Comparison of ENCODE assay signal across 8 cellular contexts in the genomic region with DNA sequence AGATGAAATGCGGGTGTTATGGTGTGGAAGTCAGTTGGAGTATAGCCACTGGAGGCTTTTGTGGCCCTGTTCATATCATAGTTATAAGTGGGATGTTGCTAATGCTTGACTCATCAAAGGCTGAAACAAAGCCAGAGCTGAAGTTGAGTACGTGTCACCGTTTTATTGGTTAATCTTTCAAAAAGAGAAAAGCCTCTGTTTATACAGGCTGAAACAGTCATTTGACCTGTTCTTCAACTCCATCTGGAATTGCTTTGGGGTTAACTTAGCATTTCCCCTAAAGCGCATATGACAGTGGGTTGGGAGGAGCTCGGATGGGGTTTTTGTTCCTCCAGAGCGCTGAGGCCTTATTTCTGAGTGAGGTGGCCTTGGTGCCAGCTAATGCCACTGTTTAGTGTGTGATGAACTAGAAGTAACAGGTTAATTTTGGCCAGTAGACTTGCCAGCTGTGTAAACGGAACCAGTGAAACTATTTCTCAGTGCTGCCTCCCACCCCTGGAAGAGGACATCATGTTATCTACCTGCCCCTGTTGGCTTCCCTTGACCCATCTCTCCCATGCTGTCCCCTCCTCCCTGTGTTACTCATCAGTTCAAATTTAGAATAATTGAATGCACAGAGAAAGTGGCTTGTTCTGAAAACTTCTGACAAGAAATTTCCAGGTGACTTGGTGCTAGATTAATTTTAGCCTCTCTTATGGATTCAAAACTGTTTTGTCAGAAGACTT.
DNase-seq lines count a peak whose midpoint lies in the region; ATAC-seq and TF ChIP-seq lines count a peak whose summit lies in the region.

No MANE protein-coding gene starts in this region.

- DNase-seq in DMS79 treated with DMSO at 0.1 percent for 48 hours (lab: John Stamatoyannopoulos, UW): peak; percentile 52
- peak; percentile 19 for DNase-seq in NCI-H146 (lab: John Stamatoyannopoulos, UW)
- DNase-seq in choroid plexus epithelial cell (ENCODE audit: low read depth): peak; percentile 98
- peak; percentile 99 for DNase-seq in non-pigmented ciliary epithelial cell (ENCODE audit: low read depth)
- DNase-seq in stimulated activated CD4-positive, alpha-beta T cell treated with anti-CD3 and anti-CD28 coated beads, Interleukin-12 subunit alpha, Interleukin-12 subunit beta, amount 100 ng/mL, for 4 hours: no peak
- no peak for DNase-seq in activated gamma-delta T cell (lab: John Stamatoyannopoulos, UW)
- no peak for DNase-seq in stimulated activated CD4-positive, alpha-beta T cell treated with anti-CD3 and anti-CD28 coated beads, Interleukin-2, amount 100 ng/mL, for 24 hours

- H3K4me3 ChIP-seq in choroid plexus epithelial cell (ENCODE audit: low read depth, low read length): no peak overlapping the region

- ATAC-seq in HG03095 (IDR thresholded peaks at IDR 0.05; ENCODE audit: unreplicated experiment): no peak

- no peak for TF ChIP-seq CTCF in choroid plexus epithelial cell (conservative IDR thresholded peaks at IDR 0.05; ENCODE audit: low read depth, low read length)

Comparison
In these comparisons a context has a peak if more than half of its experiments do, and no peak if none do; other contexts are left out.
1. DNase-seq: peak in DMS79 treated with DMSO at 0.1 percent for 48 hours (single experiment), NCI-H146 (single experiment), choroid plexus epithelial cell (single experiment) and non-pigmented ciliary epithelial cell (single experiment); none in stimulated activated CD4-positive, alpha-beta T cell treated with anti-CD3 and anti-CD28 coated beads, Interleukin-12 subunit alpha, Interleukin-12 subunit beta, amount 100 ng/mL, for 4 hours (single experiment), activated gamma-delta T cell (single experiment) and stimulated activated CD4-positive, alpha-beta T cell treated with anti-CD3 and anti-CD28 coated beads, Interleukin-2, amount 100 ng/mL, for 24 hours (0 of 2).